8 cellular contexts compared by ENCODE assay signal in genomic region chr3:3126477-3127431, GRCh38. TPM values are rescaled to one million over a fixed set of nuclear protein-coding genes. Genes with fewer than 3 reads are reported as not detected.
DNase-seq lines count a peak whose midpoint lies in the region; ATAC-seq and TF ChIP-seq lines count a peak whose summit lies in the region.

Gene TRNT1, plus strand, starts transcription at chr3:3126940. Its CDS starts 2,101 bp downstream, at chr3:3129041.

- H3K9me3 ChIP-seq in ovary (no peaks in the 10 kb centered on the region), thymus (ENCODE audit: control insufficient read depth) (no peaks in the 10 kb centered on the region)

- H3K27me3 ChIP-seq in ovary, result no peaks in the 10 kb centered on the region
- H3K27me3 ChIP-seq in thymus (ENCODE audit: control insufficient read depth, insufficient read depth), result no peaks in the 10 kb centered on the region

- H3K27ac ChIP-seq in ovary (peak within 1 kb of the TSS; percentile 57 to 82), thymus (ENCODE audit: low read depth) (peak within 1 kb of the TSS; percentile 95)

- no peak for TF ChIP-seq EP300 in ovary (IDR thresholded peaks at IDR 0.05)

- no peaks in the 10 kb centered on the region for H3K36me3 ChIP-seq in ovary
- peaks cover 13% of the 10 kb centered on the region for H3K36me3 ChIP-seq in thymus (ENCODE audit: control insufficient read depth, insufficient read depth)

- DNase-seq in NCI-H128 (lab: John Stamatoyannopoulos, UW; ENCODE audit: unreplicated experiment), result peak; percentile 72
- peak; percentile 89 to 91 for DNase-seq in SW 1271 (lab: John Stamatoyannopoulos, UW)
- peak; percentile 94 for DNase-seq in activated naive CD8-positive, alpha-beta T cell treated with anti-CD3 and anti-CD28 coated beads, Interleukin-2, amount 50 U/mL, for 16 hours (ENCODE audit: low read depth, low spot score)
- peak; percentile 99 for DNase-seq in Right ventricle myocardium inferior (ENCODE audit: missing footprints)
- DNase-seq in ovary, result peak; percentile 95 to 97 (median 97)

- H3K4me3 ChIP-seq in GM12875 (ENCODE audit: low read depth, low read length), result peak within 1 kb of the TSS; percentile 92
- peak within 1 kb of the TSS; percentile 77 for H3K4me3 ChIP-seq in ovary
- peak within 1 kb of the TSS; percentile 94 for H3K4me3 ChIP-seq in thymus (ENCODE audit: low read length)

- no peaks in the 10 kb centered on the region for H3K4me1 ChIP-seq in ovary (ENCODE audit: insufficient read depth)
- peaks cover 10% of the 10 kb centered on the region for H3K4me1 ChIP-seq in thymus (ENCODE audit: control insufficient read depth, insufficient read depth, low read length)

- TF ChIP-seq CTCF in GM12875 (IDR thresholded peaks at IDR 0.05; ENCODE audit: borderline replicate concordance, insufficient read depth, low read depth, low read length) (no peak), ovary (IDR thresholded peaks at IDR 0.05) (no peak)

- TF ChIP-seq POLR2A in ovary (IDR thresholded peaks at IDR 0.05), result peak; percentile 90

- 1% methylated on average over 80 to 100 of the region's 100 CpGs for WGBS in ovary, 3 donors
- 1% methylated on average over 100 of the region's 100 CpGs for WGBS in thymus

- intact Hi-C loops in Right ventricle myocardium inferior (cut with DNase I), result loop anchor here (10.0 kb wide), 1 partner anchor 48 kb away; the partner anchor contains the start of gene CRBN
- intact Hi-C loops in ovary (cut with DNase I), result no loop called here

- ATAC-seq in HG02759 (IDR thresholded peaks at IDR 0.05; ENCODE audit: unreplicated experiment) (peak; percentile 97), Right ventricle myocardium inferior (peak; percentile 99)

RNA-seq across cellular contexts. Expression of gene TRNT1, which starts in this region (rescaled TPM):
- total RNA-seq in Right ventricle myocardium inferior (11.2 TPM), ovary (10 to 100 TPM; 13.1 to 29.0 (median 17.5) TPM)
- polyA plus RNA-seq in ovary (10 to 100 TPM in 1 of 2 donors, 1 to 10 TPM in 1; 8.5 to 15.5 TPM), thymus (21.1 TPM)

Comparison
In these comparisons a context has a peak if more than half of its experiments do, and no peak if none do; other contexts are left out.
1. Peak in every context shown above with its lines: DNase-seq, ATAC-seq, H3K4me3 ChIP-seq and H3K27ac ChIP-seq.